ENCODE assay signal across 11 cellular contexts in genomic region chr5:1475544-1475900, GRCh38. TPM values are rescaled to one million over a fixed set of nuclear protein-coding genes. Genes with fewer than 3 reads are reported as not detected.
DNase-seq lines count a peak whose midpoint lies in the region; ATAC-seq, FAIRE-seq and TF ChIP-seq lines count a peak whose summit lies in the region.
"Not testable (repeated sequence)": the region's sequence is repeated elsewhere in the genome, so short reads cannot be mapped to it uniquely, and the experiment has no call there.
"Had no signal": no experiment of that assay in that cellular context is flagged by ENCODE, and none has a peak within 500 bp of the region (broad histone marks: within the 10 kb centered on the region; RNA-seq: fewer than 3 reads in every experiment).

No MANE protein-coding gene starts in this region.

- not testable (repeated sequence) for H3K4me1 ChIP-seq in GM12878 (ENCODE audit: control insufficient read depth, insufficient read depth, low read length); upper lobe of left lung
- H3K4me1 ChIP-seq in HepG2 (ENCODE audit: insufficient read depth, low read length) (peaks cover 20% of the 10 kb centered on the region), neutrophil (ENCODE audit: control insufficient read depth in 1 of 2, insufficient read depth in 1 of 2, low read depth in 1 of 2, low read length in 1 of 2) (peaks cover 65 to 68% of the 10 kb centered on the region in 2 experiments)

- H2AFZ ChIP-seq in GM12878 (ENCODE audit: control insufficient read depth, low read depth, low read length); HepG2 (ENCODE audit: low read length): not testable (repeated sequence)

- peaks cover 29 to 52% of the 10 kb centered on the region in 2 experiments for H3K36me3 ChIP-seq in GM12878 (ENCODE audit: control insufficient read depth in 2 of 2, insufficient read depth in 2 of 2, low read length in 1 of 2)
- peaks cover 18 to 64% of the 10 kb centered on the region in 2 experiments for H3K36me3 ChIP-seq in HepG2 (replicated peaks in 1 of 2; ENCODE audit: control insufficient read depth in 1 of 2, insufficient read depth in 2 of 2, low read length in 2 of 2)
- peaks cover 71% of the 10 kb centered on the region for H3K36me3 ChIP-seq in neutrophil
- peaks cover 33 to 93% (median 79%) of the 10 kb centered on the region in 4 donors for H3K36me3 ChIP-seq in upper lobe of left lung

- H3K27me3 ChIP-seq in GM12878 (replicated peaks in 1 of 2; ENCODE audit: control insufficient read depth in 2 of 2, insufficient read depth in 2 of 2, low read length in 1 of 2); HepG2 (ENCODE audit: control insufficient read depth in 1 of 2, insufficient read depth in 2 of 2, low read length in 2 of 2); neutrophil; upper lobe of left lung: not testable (repeated sequence)

- RAD21 ChIA-PET in GM12878 (lab: Charles Lee; ENCODE audit: unreplicated experiment) = not testable (repeated sequence)

- peak; percentile 3 for DNase-seq in GM12865 (ENCODE audit: low read depth)
- peak; percentile 1 for DNase-seq in activated CD4-positive, alpha-beta T cell treated with anti-CD3 and anti-CD28 coated beads for 48 hours
- DNase-seq in GM12878 (ENCODE audit: low read depth, low spot score); HepG2 (ENCODE audit: low spot score): not testable (repeated sequence)
- peak; percentile 47 for DNase-seq in Right ventricle myocardium inferior (ENCODE audit: missing footprints)
- DNase-seq in upper lobe of left lung = peak; percentile 18 to 68

- intact Hi-C loops in GM12878 (cut with micrococcal nuclease; ENCODE audit: unreplicated experiment); Right ventricle myocardium inferior (cut with DNase I): not testable (repeated sequence)
- intact Hi-C loops in HepG2 (cut with micrococcal nuclease; ENCODE audit: unreplicated experiment) = loop anchor here (5.0 kb wide), 1 partner anchor 167 kb away; no protein-coding TSS in a partner anchor

- POLR2A ChIA-PET in GM12878 (lab: Charles Lee); HepG2 (lab: Yijun Ruan, JAX): not testable (repeated sequence)

- in situ Hi-C loops in GM12878 (cut with MboI); HepG2 (cut with HindIII; ENCODE audit: extremely low pct_ligation_motif_present, low pct_unique_long_range_greater_than_20kb): not testable (repeated sequence)

- CTCF ChIA-PET in GM12878 (lab: Yijun Ruan, JAX) = interaction anchor here (1.4 kb wide), 1 partner anchor 307 kb away, joined by 3 read pairs; no protein-coding TSS in a partner anchor
- CTCF ChIA-PET in HepG2 (lab: Yijun Ruan, JAX; ENCODE audit: low intra/inter-chr PET ratio, low total read pairs) = not testable (repeated sequence)

- H3K9me3 ChIP-seq in GM12878 (replicated peaks; ENCODE audit: control insufficient read depth, insufficient read depth, low read length); HepG2 (ENCODE audit: low read length); neutrophil; upper lobe of left lung: not testable (repeated sequence)

- 94% methylated on average over 17 of the region's 17 CpGs for WGBS in GM12878 (ENCODE audit: insufficient coverage, insufficient replicate concordance, low lambda C conversion rate, missing lambda C conversion rate)
- WGBS in HepG2 (ENCODE audit: low lambda C conversion rate) = 92% methylated on average over 11 of the region's 17 CpGs
- WGBS in upper lobe of left lung, 2 donors = 89 to 90% methylated on average over 3 to 16 of the region's 17 CpGs

- not testable (repeated sequence) for ATAC-seq in GM12878; Right ventricle myocardium inferior; HepG2; upper lobe of left lung (ENCODE audit: low FRiP score in 2 of 2)

- H3K9ac ChIP-seq in GM12878 (ENCODE audit: control insufficient read depth, insufficient read depth, low read length); HepG2 (ENCODE audit: insufficient read depth, low read depth, low read length): not testable (repeated sequence)

- not testable (repeated sequence) for H3K4me2 ChIP-seq in GM12878 (ENCODE audit: control insufficient read depth, insufficient read depth); HepG2 (ENCODE audit: low read depth, low read length)

- TF ChIP-seq EP300 in GM12878 (IDR thresholded peaks at IDR 0.05; ENCODE audit: borderline replicate concordance in 1 of 2, control insufficient read depth in 1 of 2, low read depth in 2 of 2, low read length in 2 of 2); HepG2 (IDR thresholded peaks at IDR 0.05; ENCODE audit: low read depth in 2 of 2, low read length in 2 of 2); HepG2 (CRISPR knock-in tag; IDR thresholded peaks at IDR 0.05; ENCODE audit: borderline replicate concordance); upper lobe of left lung (IDR thresholded peaks at IDR 0.05): not testable (repeated sequence)

- H3K27ac ChIP-seq in GM12878 (ENCODE audit: control insufficient read depth, insufficient read depth); HepG2 (ENCODE audit: extremely low read length, insufficient read depth, low read length): not testable (repeated sequence)
- H3K27ac ChIP-seq in neutrophil = peak overlapping the region; percentile 97
- peak overlapping the region in 2 of 4 donors; percentile 35 to 46 for H3K27ac ChIP-seq in upper lobe of left lung

- BruUV-seq in GM12878 (replicated peaks; lab: Mats Ljungman, UMichigan); HepG2 (replicated peaks; lab: Mats Ljungman, UMichigan): not testable (repeated sequence)

- H3K79me2 ChIP-seq in GM12878 (ENCODE audit: control insufficient read depth, insufficient read depth, low read length); HepG2 (ENCODE audit: insufficient read depth, low read length): not testable (repeated sequence)

- TF ChIP-seq CTCF in GM12865 (IDR thresholded peaks at IDR 0.05; ENCODE audit: insufficient read depth, low read depth, low read length, missing control alignments); GM12878 (IDR thresholded peaks at IDR 0.05 in 2 of 3, conservative IDR thresholded peaks at IDR 0.05 in 1 of 3; ENCODE audit: control insufficient read depth in 2 of 3, extremely low read depth in 1 of 3, insufficient read depth in 1 of 3, low read depth in 3 of 3, low read length in 3 of 3); HepG2 (CRISPR knock-in tag; IDR thresholded peaks at IDR 0.05); neutrophil (IDR thresholded peaks at IDR 0.05); upper lobe of left lung (IDR thresholded peaks at IDR 0.05): not testable (repeated sequence)

- TF ChIP-seq POLR2A in GM12878 (IDR thresholded peaks at IDR 0.05; ENCODE audit: low read depth, low read length) = peak; percentile 24; the same call in 1 of the 2 replicates
- TF ChIP-seq POLR2A in HepG2 (IDR thresholded peaks at IDR 0.05; ENCODE audit: insufficient read depth in 1 of 2, low read depth in 2 of 2, low read length in 2 of 2); upper lobe of left lung (IDR thresholded peaks at IDR 0.05): not testable (repeated sequence)

- not testable (repeated sequence) for FAIRE-seq in GM12878 (lab: Jason Lieb, UNC); HepG2 (lab: Jason Lieb, UNC)

- SMC1A ChIA-PET in GM12878 (lab: Charles Lee; ENCODE audit: uncharacterized antibody, unreplicated experiment) = not testable (repeated sequence)

- not testable (repeated sequence) for H3K4me3 ChIP-seq in GM12865 (ENCODE audit: low read depth, low read length); GM12878; HepG2 (replicated peaks in 1 of 3; ENCODE audit: insufficient read depth in 1 of 3, low read depth in 2 of 3, low read length in 3 of 3); neutrophil (ENCODE audit: low read depth in 1 of 2, low read length in 1 of 2); upper lobe of left lung

- TF ChIP-seq RAD21 in GM12878 (IDR thresholded peaks at IDR 0.05; ENCODE audit: insufficient read depth, low read depth, low read length); HepG2 (CRISPR knock-in tag; IDR thresholded peaks at IDR 0.05): not testable (repeated sequence)

- H4K20me1 ChIP-seq in GM12878 (ENCODE audit: control insufficient read depth, insufficient read depth); HepG2 (ENCODE audit: insufficient read depth, low read length): not testable (repeated sequence)

RNA-seq across cellular contexts. Expression of gene SLC6A3, which starts 30.3 kb away (rescaled TPM):
- total RNA-seq in GM12878 (2013; cell fraction: nucleolus; rRNA removed) = not detected in 2 replicates
- total RNA-seq in GM12878 (2014; rRNA removed) (not detected in 2 replicates), GM12878 (2014; rRNA removed; fragmentation: Illumina TruSeq; extraction: Trizol) (not detected in 2 replicates), GM12878 (2021) (not detected in 2 replicates), Right ventricle myocardium inferior (not detected), HepG2 (2016; rRNA removed; fragmentation: Illumina TruSeq; extraction: Trizol) (not detected in 2 replicates), upper lobe of left lung (1 to 10 TPM in 1 of 6 donors, under 1 TPM in 3, not detected in 2; 0.15 to 1.2 (median 0.36) TPM)
- polyA plus RNA-seq in GM12878 (2011; ENCODE audit: low read depth) = not detected
- polyA plus RNA-seq in GM12878 (2011; rRNA removed) (0.01 TPM in 1 of 2 replicates, not detected in the other), GM12878 (2014; fragmentation: Illumina TruSeq; extraction: Trizol) (not detected in 2 replicates), GM12878 (2014; fragmentation: Nextera tagmentation; extraction: Ambion mirVana) (not detected), GM12878 (2014; rRNA removed) (not detected in 2 replicates), GM12878 (2016; fragmentation: Nextera tagmentation; extraction: Ambion mirVana) (not detected), HepG2 (2011; rRNA removed) (0.01 and 0.12 TPM in 2 replicates)
- 0.05 TPM in 1 of 2 replicates, not detected in the other for polyA plus RNA-seq in GM12878 (2011; cell fraction: cytosol; rRNA removed)
- not detected in 2 replicates for polyA plus RNA-seq in GM12878 (2011; cell fraction: nucleus; rRNA removed)
- polyA plus RNA-seq in GM12878 (2012) = 0.07 and 0.18 TPM in 2 replicates
- not detected in 2 replicates for polyA minus RNA-seq in GM12878 (2011; rRNA and poly(A)+ RNA removed)
- not detected in 2 replicates for polyA minus RNA-seq in GM12878 (2011; cell fraction: cytosol; rRNA and poly(A)+ RNA removed)
- polyA minus RNA-seq in GM12878 (2011; cell fraction: nucleus; rRNA and poly(A)+ RNA removed) = not detected in 2 replicates
- total RNA-seq in HepG2 (2016; cell fraction: cytosol; rRNA removed; fragmentation: Illumina TruSeq; extraction: Trizol; ENCODE audit: low read depth) = not detected in 2 replicates
- total RNA-seq in HepG2 (2016; cell fraction: insoluble cytoplasmic fraction; rRNA removed; fragmentation: Illumina TruSeq; extraction: Trizol) = not detected in 2 replicates
- not detected in 2 replicates for total RNA-seq in HepG2 (2016; cell fraction: membrane; rRNA removed; fragmentation: Illumina TruSeq; extraction: Trizol)
- total RNA-seq in HepG2 (2016; cell fraction: nucleus; rRNA removed; fragmentation: Illumina TruSeq; extraction: Trizol) = not detected in 2 replicates
- polyA plus RNA-seq in HepG2 (2011; cell fraction: cytosol; rRNA removed) = 0.03 and 0.06 TPM in 2 replicates
- polyA plus RNA-seq in HepG2 (2011; cell fraction: nucleus; rRNA removed) = 0.18 and 0.36 TPM in 2 replicates
- polyA plus RNA-seq in HepG2 (2012) = 0.15 and 0.17 TPM in 2 replicates
- not detected in 2 replicates for polyA plus RNA-seq in HepG2 (2016; cell fraction: cytosol; fragmentation: Illumina TruSeq; extraction: Trizol; ENCODE audit: low read depth)
- polyA plus RNA-seq in HepG2 (2016; cell fraction: insoluble cytoplasmic fraction; fragmentation: Illumina TruSeq; extraction: Trizol; ENCODE audit: low read depth) = not detected in 2 replicates
- not detected in 2 replicates for polyA plus RNA-seq in HepG2 (2016; cell fraction: membrane; fragmentation: Illumina TruSeq; extraction: Trizol; ENCODE audit: low read depth)
- polyA plus RNA-seq in HepG2 (2016; cell fraction: nucleus; fragmentation: Illumina TruSeq; extraction: Trizol; ENCODE audit: insufficient read depth, low read depth) = not detected in 2 replicates
- polyA minus RNA-seq in HepG2 (2011; rRNA and poly(A)+ RNA removed; ENCODE audit: low replicate concordance) = 0.12 and 0.14 TPM in 2 replicates
- not detected in 2 replicates for polyA minus RNA-seq in HepG2 (2011; cell fraction: cytosol; rRNA and poly(A)+ RNA removed)
- polyA minus RNA-seq in HepG2 (2011; cell fraction: nucleus; rRNA and poly(A)+ RNA removed) = 0.12 TPM in 1 of 2 replicates, not detected in the other
- total RNA-seq: A673; Calu3; CD8-positive, alpha-beta T cell had no signal
- polyA plus RNA-seq: AG04450 had no signal

RNA-seq across cellular contexts. Expression of gene LPCAT1, which starts 48.2 kb away (rescaled TPM):
- total RNA-seq in GM12878 (2013; cell fraction: nucleolus; rRNA removed) = 365 and 373 TPM in 2 replicates
- total RNA-seq in GM12878 (2014; rRNA removed) (67.6 and 74.7 TPM in 2 replicates), GM12878 (2014; rRNA removed; fragmentation: Illumina TruSeq; extraction: Trizol) (58.9 and 59.4 TPM in 2 replicates), GM12878 (2021) (109 TPM in 2 replicates), Right ventricle myocardium inferior (13.4 TPM), HepG2 (2016; rRNA removed; fragmentation: Illumina TruSeq; extraction: Trizol) (16.0 and 29.8 TPM in 2 replicates), upper lobe of left lung (100 to 1,000 TPM; 403 to 922 (median 538) TPM)
- polyA plus RNA-seq in GM12878 (2011; ENCODE audit: low read depth) = 26.1 TPM
- polyA plus RNA-seq in GM12878 (2011; rRNA removed) (63.6 and 70.6 TPM in 2 replicates), GM12878 (2014; fragmentation: Illumina TruSeq; extraction: Trizol) (84.5 and 93.5 TPM in 2 replicates), GM12878 (2014; fragmentation: Nextera tagmentation; extraction: Ambion mirVana) (1 to 10 TPM; 2.3 to 7.0 TPM), GM12878 (2014; rRNA removed) (94.1 and 94.8 TPM in 2 replicates), GM12878 (2016; fragmentation: Nextera tagmentation; extraction: Ambion mirVana) (10 to 100 TPM; 60.2 to 82.4 TPM), HepG2 (2011; rRNA removed) (90.6 and 115 TPM in 2 replicates)
- polyA plus RNA-seq in GM12878 (2011; cell fraction: cytosol; rRNA removed) = 70.3 and 92.5 TPM in 2 replicates
- polyA plus RNA-seq in GM12878 (2011; cell fraction: nucleus; rRNA removed) = 197 and 246 TPM in 2 replicates
- 41.3 and 58.7 TPM in 2 replicates for polyA plus RNA-seq in GM12878 (2012)
- 43.1 and 54.4 TPM in 2 replicates for polyA minus RNA-seq in GM12878 (2011; rRNA and poly(A)+ RNA removed)
- polyA minus RNA-seq in GM12878 (2011; cell fraction: cytosol; rRNA and poly(A)+ RNA removed) = 25.0 and 34.6 TPM in 2 replicates
- polyA minus RNA-seq in GM12878 (2011; cell fraction: nucleus; rRNA and poly(A)+ RNA removed) = 71.8 and 93.6 TPM in 2 replicates
- total RNA-seq in HepG2 (2016; cell fraction: cytosol; rRNA removed; fragmentation: Illumina TruSeq; extraction: Trizol; ENCODE audit: low read depth) = 5.1 and 9.2 TPM in 2 replicates
- total RNA-seq in HepG2 (2016; cell fraction: insoluble cytoplasmic fraction; rRNA removed; fragmentation: Illumina TruSeq; extraction: Trizol) = 14.3 and 34.5 TPM in 2 replicates
- 14.8 and 16.4 TPM in 2 replicates for total RNA-seq in HepG2 (2016; cell fraction: membrane; rRNA removed; fragmentation: Illumina TruSeq; extraction: Trizol)
- 37.9 and 47.2 TPM in 2 replicates for total RNA-seq in HepG2 (2016; cell fraction: nucleus; rRNA removed; fragmentation: Illumina TruSeq; extraction: Trizol)
- polyA plus RNA-seq in HepG2 (2011; cell fraction: cytosol; rRNA removed) = 65.4 and 69.9 TPM in 2 replicates
- 330 and 361 TPM in 2 replicates for polyA plus RNA-seq in HepG2 (2011; cell fraction: nucleus; rRNA removed)
- 104 and 122 TPM in 2 replicates for polyA plus RNA-seq in HepG2 (2012)
- 3.8 and 4.2 TPM in 2 replicates for polyA plus RNA-seq in HepG2 (2016; cell fraction: cytosol; fragmentation: Illumina TruSeq; extraction: Trizol; ENCODE audit: low read depth)
- 18.3 and 19.5 TPM in 2 replicates for polyA plus RNA-seq in HepG2 (2016; cell fraction: insoluble cytoplasmic fraction; fragmentation: Illumina TruSeq; extraction: Trizol; ENCODE audit: low read depth)
- 9.2 and 10.4 TPM in 2 replicates for polyA plus RNA-seq in HepG2 (2016; cell fraction: membrane; fragmentation: Illumina TruSeq; extraction: Trizol; ENCODE audit: low read depth)
- polyA plus RNA-seq in HepG2 (2016; cell fraction: nucleus; fragmentation: Illumina TruSeq; extraction: Trizol; ENCODE audit: insufficient read depth, low read depth) = 89.7 and 92.4 TPM in 2 replicates
- polyA minus RNA-seq in HepG2 (2011; rRNA and poly(A)+ RNA removed; ENCODE audit: low replicate concordance) = 56.1 and 65.1 TPM in 2 replicates
- 44.6 and 51.7 TPM in 2 replicates for polyA minus RNA-seq in HepG2 (2011; cell fraction: cytosol; rRNA and poly(A)+ RNA removed)
- 90.3 and 92.4 TPM in 2 replicates for polyA minus RNA-seq in HepG2 (2011; cell fraction: nucleus; rRNA and poly(A)+ RNA removed)
